2 cellular contexts compared by ENCODE assay signal in genomic region chr6:7175463-7175862, GRCh38.
TF ChIP-seq lines count a peak whose summit lies in the region.

No MANE protein-coding gene starts in this region.

TF ChIP-seq in SK-N-SH treated with all-trans-retinoic acid at 6 μM for 48 hours, 23 proteins besides CTCF, POLR2A, EP300 and RAD21 (continued from another document):
- TF ChIP-seq CSRNP3 (CRISPR knock-in tag; IDR thresholded peaks at IDR 0.05) = no peak
- TF ChIP-seq TOX (CRISPR knock-in tag; IDR thresholded peaks at IDR 0.05; ENCODE audit: borderline replicate concordance) = no peak
- TF ChIP-seq TSHZ2 (CRISPR knock-in tag; IDR thresholded peaks at IDR 0.05) = no peak
- TF ChIP-seq ESRRG (CRISPR knock-in tag; IDR thresholded peaks at IDR 0.05) = no peak
- no peak for TF ChIP-seq OSR1 (CRISPR knock-in tag; IDR thresholded peaks at IDR 0.05)
- no peak for TF ChIP-seq CREB5 (CRISPR knock-in tag; IDR thresholded peaks at IDR 0.05; ENCODE audit: low read depth)
- no peak for TF ChIP-seq BACH2 (CRISPR knock-in tag; IDR thresholded peaks at IDR 0.05; ENCODE audit: borderline replicate concordance)
- TF ChIP-seq RARB (CRISPR knock-in tag; IDR thresholded peaks at IDR 0.05) = no peak
- TF ChIP-seq ISL1 (CRISPR knock-in tag; IDR thresholded peaks at IDR 0.05) = no peak
- TF ChIP-seq POU6F1 (CRISPR knock-in tag; IDR thresholded peaks at IDR 0.05; ENCODE audit: borderline replicate concordance, low read depth) = no peak
- TF ChIP-seq ZNF8 (CRISPR knock-in tag; IDR thresholded peaks at IDR 0.05) = no peak

TF ChIP-seq in SK-N-SH, 30 proteins besides CTCF, POLR2A, EP300 and RAD21 (continued from another document):
- no peak for TF ChIP-seq FOSL2 (IDR thresholded peaks at IDR 0.05; ENCODE audit: borderline replicate concordance, low read depth)
